Comparison of ENCODE assay signal across 1 cellular context in genomic region chr2:29080886-29081743, GRCh38.
TF ChIP-seq lines count a peak whose summit lies in the region.

No MANE protein-coding gene starts in this region.

TF ChIP-seq in WTC11, 78 proteins besides CTCF, POLR2A, EP300 and RAD21 (continued from another document):
- TF ChIP-seq USF1 (CRISPR knock-in tag; IDR thresholded peaks at IDR 0.05), result no peak
- no peak for TF ChIP-seq FOXK1 (CRISPR knock-in tag; IDR thresholded peaks at IDR 0.05)
- TF ChIP-seq ATF1 (CRISPR knock-in tag; IDR thresholded peaks at IDR 0.05), result no peak
- no peak for TF ChIP-seq RORB (CRISPR knock-in tag; IDR thresholded peaks at IDR 0.05)
- TF ChIP-seq PRDM15 (CRISPR knock-in tag; IDR thresholded peaks at IDR 0.05), result no peak
- TF ChIP-seq E2F4 (CRISPR knock-in tag; IDR thresholded peaks at IDR 0.05; ENCODE audit: borderline replicate concordance, low read depth), result no peak
- no peak for TF ChIP-seq ZNF396 (CRISPR knock-in tag; IDR thresholded peaks at IDR 0.05; ENCODE audit: borderline replicate concordance)
- TF ChIP-seq EMX1 (CRISPR knock-in tag; IDR thresholded peaks at IDR 0.05), result no peak
- TF ChIP-seq ZNF317 (CRISPR knock-in tag; IDR thresholded peaks at IDR 0.05; ENCODE audit: borderline replicate concordance, low read depth), result no peak
- no peak for TF ChIP-seq SMAD4 (CRISPR knock-in tag; IDR thresholded peaks at IDR 0.05)
